In the genomic region with DNA sequence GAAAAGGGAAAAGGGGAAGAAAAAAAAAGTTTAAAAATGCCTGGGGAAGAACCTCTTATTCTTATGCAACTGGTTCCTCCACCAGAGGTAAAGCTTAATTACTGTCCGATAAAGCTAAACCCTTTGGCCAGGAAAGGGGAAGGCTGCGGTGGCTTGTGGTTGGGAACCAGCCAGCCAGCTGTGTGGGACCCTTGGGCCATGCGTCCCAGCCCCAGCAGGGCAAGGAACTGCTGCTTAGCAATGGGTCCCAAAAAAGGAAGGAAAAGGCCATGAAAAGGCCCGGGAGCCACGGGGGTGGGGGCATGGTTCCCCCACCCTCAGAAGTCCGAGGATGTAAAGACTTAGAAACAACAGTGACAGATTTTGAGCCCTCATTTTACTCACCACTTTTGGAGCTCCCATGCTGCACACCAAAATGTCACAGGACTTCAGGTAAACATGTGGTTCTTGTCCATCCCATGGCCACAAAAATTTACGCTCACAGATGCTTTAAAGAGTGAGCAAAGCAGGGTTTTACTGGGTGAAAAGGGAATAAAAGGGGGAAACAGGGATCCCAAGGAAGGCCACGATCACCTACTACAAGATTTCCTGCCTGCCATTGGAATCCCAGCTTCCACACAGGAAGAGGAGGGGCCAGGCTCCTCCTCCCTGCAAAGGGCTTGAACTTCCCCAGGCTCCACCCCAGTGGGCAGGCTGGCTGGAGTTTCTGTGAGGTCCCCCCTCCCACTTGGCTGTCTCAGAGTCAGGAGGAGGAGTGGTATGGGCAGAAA, we compare ENCODE assay signal across 11 cellular contexts.
DNase-seq lines count a peak whose midpoint lies in the region; ATAC-seq and TF ChIP-seq lines count a peak whose summit lies in the region.
"Had no signal": no experiment of that assay in that cellular context is flagged by ENCODE, and none has a peak within 500 bp of the region (broad histone marks: within the 10 kb centered on the region; RNA-seq: fewer than 3 reads in every experiment).

No MANE protein-coding gene starts in this region.

- peak overlapping the region; percentile 15 to 30 for H3K4me3 ChIP-seq in right atrium auricular region
- H3K4me3 ChIP-seq: thyroid gland had no signal

- no peak for ATAC-seq in HG03354 (IDR thresholded peaks at IDR 0.05; ENCODE audit: poor library complexity, severe bottlenecking, unreplicated experiment)
- ATAC-seq in activated T-cell treated with anti-CD3 and anti-CD28 coated beads, Interleukin-2, amount 50 U/mL, for 4 hours = no peak

- in situ Hi-C loops in KBM-7 (cut with MboI; ENCODE audit: low pct_unique_long_range_greater_than_20kb, low sequenced_read_pairs) = no loop called here

- peaks cover 0 to 8% of the 10 kb centered on the region in 2 donors for H3K4me1 ChIP-seq in right atrium auricular region
- H3K4me1 ChIP-seq: thyroid gland had no signal

- CTCF ChIA-PET in RWPE1 (lab: Yijun Ruan, JAX) = interaction anchor here (0.6 kb wide), 1 partner anchor 269 kb away, joined by 3 read pairs; no protein-coding TSS in a partner anchor

- no peaks in the 10 kb centered on the region for H3K36me3 ChIP-seq in right atrium auricular region
- H3K36me3 ChIP-seq: thyroid gland had no signal

- no peaks in the 10 kb centered on the region for H3K27me3 ChIP-seq in right atrium auricular region
- H3K27me3 ChIP-seq: thyroid gland had no signal

- peaks cover 0 to 4% of the 10 kb centered on the region in 2 donors for H3K9me3 ChIP-seq in right atrium auricular region
- H3K9me3 ChIP-seq: thyroid gland had no signal

- no peaks in the 10 kb centered on the region for H3K36me3 Mint-ChIP-seq in activated T-cell treated with anti-CD3 and anti-CD28 coated beads, Interleukin-2, amount 50 U/mL, for 4 hours (ENCODE audit: insufficient read depth)

- no peaks in the 10 kb centered on the region for H3K4me1 Mint-ChIP-seq in activated T-cell treated with anti-CD3 and anti-CD28 coated beads, Interleukin-2, amount 50 U/mL, for 4 hours (ENCODE audit: low read depth)

- peaks cover 17% of the 10 kb centered on the region for H3K9me3 Mint-ChIP-seq in activated T-cell treated with anti-CD3 and anti-CD28 coated beads, Interleukin-2, amount 50 U/mL, for 4 hours

- H3K27ac ChIP-seq in RWPE1 (no peak overlapping the region), right atrium auricular region (peak overlapping the region; percentile 6 to 45)
- H3K27ac ChIP-seq: thyroid gland had no signal

- TF ChIP-seq CTCF in RWPE1 (conservative IDR thresholded peaks at IDR 0.05; ENCODE audit: low read depth) = no peak
- TF ChIP-seq CTCF in right atrium auricular region (IDR thresholded peaks at IDR 0.05) = no peak

- no peak overlapping the region for H3K4me3 Mint-ChIP-seq in activated T-cell treated with anti-CD3 and anti-CD28 coated beads, Interleukin-2, amount 50 U/mL, for 4 hours

- POLR2A ChIA-PET in RWPE1 (lab: Yijun Ruan, JAX; ENCODE audit: low non-redundant PET) = no interaction called here

- DNase-seq in CD1c-positive myeloid dendritic cell (ENCODE audit: extremely low spot score) (peak; percentile 61), KBM-7 (peak; percentile 89), RWPE1 (ENCODE audit: low spot score) (peak; percentile 5), right atrium auricular region (ENCODE audit: low spot score) (no peak), occipital lobe (lab: John Stamatoyannopoulos, UW) (no peak)
- DNase-seq in activated T-cell treated with anti-CD3 and anti-CD28 coated beads, Interleukin-2, amount 50 U/mL, for 4 hours = no peak
- no peak for DNase-seq in activated CD4-positive, CD25-positive, alpha-beta regulatory T cell treated with anti-CD3 and anti-CD28 coated beads, Interleukin-2, amount 50 U/mL, for 72 hours
- DNase-seq: activated gamma-delta T cell, NCI-H524, thyroid gland had no signal

- peaks cover 9% of the 10 kb centered on the region for H3K27me3 Mint-ChIP-seq in activated T-cell treated with anti-CD3 and anti-CD28 coated beads, Interleukin-2, amount 50 U/mL, for 4 hours (ENCODE audit: low read depth)

Comparison
In these comparisons a context has a peak if more than half of its experiments do, and no peak if none do; other contexts are left out.
1. DNase-seq: peak in CD1c-positive myeloid dendritic cell (single experiment), KBM-7 (single experiment) and RWPE1 (single experiment); none in right atrium auricular region (single experiment), activated T-cell treated with anti-CD3 and anti-CD28 coated beads, Interleukin-2, amount 50 U/mL, for 4 hours (single experiment), activated CD4-positive, CD25-positive, alpha-beta regulatory T cell treated with anti-CD3 and anti-CD28 coated beads, Interleukin-2, amount 50 U/mL, for 72 hours (single experiment) and occipital lobe (single experiment).